29 cellular contexts compared by ENCODE assay signal in the genomic region with DNA sequence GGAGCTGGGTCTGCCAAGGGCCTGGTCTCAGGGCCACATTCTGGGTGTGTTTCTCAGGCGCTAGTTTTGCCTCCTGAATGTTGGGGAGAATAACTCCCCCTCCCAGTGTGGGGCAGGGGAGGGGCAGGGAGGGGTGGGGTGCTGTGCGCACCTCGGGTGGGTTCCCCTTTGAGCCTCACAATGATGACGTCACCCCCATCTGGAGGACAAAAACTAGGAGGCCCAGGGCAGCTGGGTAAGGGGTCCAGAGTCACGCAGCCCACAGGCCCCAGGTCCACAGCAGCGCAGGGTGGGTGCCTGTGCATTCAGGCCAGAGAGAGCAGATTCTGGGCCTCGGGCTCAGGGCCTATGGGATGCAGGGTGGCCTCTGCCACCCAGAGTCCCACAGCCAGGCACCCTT. TPM values are rescaled to one million over a fixed set of nuclear protein-coding genes. Genes with fewer than 3 reads are reported as not detected.
DNase-seq lines count a peak whose midpoint lies in the region; ATAC-seq, FAIRE-seq and TF ChIP-seq lines count a peak whose summit lies in the region.
"Had no signal": no experiment of that assay in that cellular context is flagged by ENCODE, and none has a peak within 500 bp of the region (broad histone marks: within the 10 kb centered on the region; RNA-seq: fewer than 3 reads in every experiment).

No MANE protein-coding gene starts in this region.

- no peaks in the 10 kb centered on the region for H3K36me3 Mint-ChIP-seq in stimulated activated effector memory CD8-positive, alpha-beta T cell treated with anti-CD3 and anti-CD28 coated beads, Interleukin-12 subunit alpha, Interleukin-12 subunit beta, amount 100 ng/mL, for 72 hours
- H3K36me3 Mint-ChIP-seq: CD14-positive monocyte; CD4-positive, alpha-beta memory T cell; CD4-positive, CD25-positive, alpha-beta regulatory T cell; CD8-positive, alpha-beta memory T cell had no signal

- BruUV-seq in K562 (replicated peaks; lab: Mats Ljungman, UMichigan): no TSS peak

- H3K79me1 ChIP-seq in neuronal stem cell (ENCODE audit: low read depth, low read length): no peaks in the 10 kb centered on the region

- peaks cover 0 to 5% of the 10 kb centered on the region in 2 experiments; a peak in 1 of 5 replicates for H3K4me1 ChIP-seq in K562 (replicated peaks in 1 of 2; ENCODE audit: control insufficient read depth in 2 of 2, insufficient read depth in 2 of 2, low read length in 2 of 2)
- H3K4me1 ChIP-seq in neuronal stem cell (ENCODE audit: control insufficient read depth in 2 of 2, insufficient read depth in 1 of 2, low read depth in 1 of 2, low read length in 2 of 2): peaks cover 0 to 11% of the 10 kb centered on the region in 2 donors
- H3K4me1 ChIP-seq: BE2C had no signal

- POLR2A ChIA-PET in K562 (lab: Yijun Ruan, JAX): interaction anchor here (0.5 to 0.6 kb wide), 3 partner anchors 21 to 1493 kb away, joined by 3 read pairs; no protein-coding TSS in a partner anchor

- H3K9ac ChIP-seq in K562 (ENCODE audit: insufficient read depth in 1 of 2, low read depth in 2 of 2, low read length in 2 of 2) (no peak overlapping the region), neuronal stem cell (ENCODE audit: low read depth, low read length, poor library complexity) (no peak overlapping the region)
- H3K9ac ChIP-seq: BLaER1 had no signal

- H3K79me2 ChIP-seq in K562 (ENCODE audit: control insufficient read depth, insufficient read depth, low read length): no peaks in the 10 kb centered on the region

- H3K27me3 Mint-ChIP-seq in stimulated activated naive CD8-positive, alpha-beta T cell treated with anti-CD3 and anti-CD28 coated beads, Interleukin-15, amount 100 ng/mL, for 72 hours: peaks cover 81% of the 10 kb centered on the region

- H3K4me3 ChIP-seq in K562 (no peak overlapping the region), neuronal stem cell (ENCODE audit: low read length in 2 of 2) (no peak overlapping the region)
- H3K4me3 ChIP-seq: BLaER1, GM12878 had no signal

- H3K27me3 ChIP-seq in K562 (ENCODE audit: control insufficient read depth in 2 of 2, insufficient read depth in 2 of 2, low read length in 2 of 2) (peaks cover 0 to 21% of the 10 kb centered on the region in 2 experiments; a peak in 4 of 5 replicates), neuronal stem cell (ENCODE audit: control insufficient read depth in 3 of 3, insufficient read depth in 3 of 3, low read depth in 1 of 3, low read length in 3 of 3) (peaks cover 36 to 70% (median 69%) of the 10 kb centered on the region in 3 experiments)

- no peak overlapping the region for H3K27ac ChIP-seq in K562 (ENCODE audit: extremely low read depth, low read depth, low read length)
- H3K27ac ChIP-seq in neuronal stem cell (replicated peaks; ENCODE audit: low read length): no peak overlapping the region
- H3K27ac ChIP-seq: BLaER1 had no signal

- H3K27ac Mint-ChIP-seq in stimulated activated naive CD8-positive, alpha-beta T cell treated with anti-CD3 and anti-CD28 coated beads, Interleukin-15, amount 100 ng/mL, for 72 hours: no peak overlapping the region
- H3K27ac Mint-ChIP-seq in stimulated activated effector memory CD8-positive, alpha-beta T cell treated with anti-CD3 and anti-CD28 coated beads, Interleukin-12 subunit alpha, Interleukin-12 subunit beta, amount 100 ng/mL, for 72 hours: no peak overlapping the region
- H3K27ac Mint-ChIP-seq: CD14-positive monocyte; CD4-positive, alpha-beta memory T cell; CD4-positive, CD25-positive, alpha-beta regulatory T cell; CD8-positive, alpha-beta memory T cell had no signal

- no peak overlapping the region for H2AFZ ChIP-seq in K562 (ENCODE audit: low read depth, low read length)
- no peak overlapping the region for H2AFZ ChIP-seq in neuronal stem cell (ENCODE audit: low read length)

- TF ChIP-seq EP300 in K562 (IDR thresholded peaks at IDR 0.05; ENCODE audit: low read length): no peak

- no peak overlapping the region for H2BK120ac ChIP-seq in neuronal stem cell (ENCODE audit: low read depth, low read length)

- no peak for TF ChIP-seq RAD21 in K562 (CRISPR knock-in tag; conservative IDR thresholded peaks at IDR 0.05 in 1 of 2, IDR thresholded peaks at IDR 0.05 in 1 of 2)

- in situ Hi-C loops in K562 (cut with MboI): no loop called here

- CTCF ChIA-PET in K562 (lab: Yijun Ruan, JAX; ENCODE audit: low intra/inter-chr PET ratio): no interaction called here

- no peaks in the 10 kb centered on the region for H3K9me3 ChIP-seq in K562 (replicated peaks; ENCODE audit: control insufficient read depth, insufficient read depth, low read depth, low read length)
- H3K9me3 ChIP-seq in neuronal stem cell (replicated peaks in 1 of 2; ENCODE audit: control insufficient read depth in 2 of 2, insufficient read depth in 1 of 2, low read depth in 1 of 2, low read length in 2 of 2): peaks cover 0 to 3% of the 10 kb centered on the region in 2 donors
- H3K9me3 ChIP-seq: BE2C had no signal

- ATAC-seq in stimulated activated naive CD8-positive, alpha-beta T cell treated with anti-CD3 and anti-CD28 coated beads, Interleukin-15, amount 100 ng/mL, for 72 hours: peak; percentile 13
- no peak for ATAC-seq in stimulated activated naive CD8-positive, alpha-beta T cell treated with anti-CD3 and anti-CD28 coated beads, Interleukin-15, Interleukin-2, amounts not matched to agents 100 U/mL and 50 U/mL, for 24 hours
- no peak for ATAC-seq in K562
- no peak for ATAC-seq in stimulated activated effector memory CD8-positive, alpha-beta T cell treated with anti-CD3 and anti-CD28 coated beads, Interleukin-12 subunit alpha, Interleukin-12 subunit beta, amount 100 ng/mL, for 72 hours
- no peak for ATAC-seq in HG03342 (IDR thresholded peaks at IDR 0.05; ENCODE audit: unreplicated experiment)
- ATAC-seq: GM12878 had no signal

- no peaks in the 10 kb centered on the region for H3K9me1 ChIP-seq in K562 (ENCODE audit: control insufficient read depth, insufficient read depth, low read length)

- no peak for FAIRE-seq in K562 (lab: Jason Lieb, UNC)
- FAIRE-seq: A204.1, GM12878, GM12892, GM18507 had no signal

- TF ChIP-seq POLR2A in K562 (conservative IDR thresholded peaks at IDR 0.05): no peak

- H3K23ac ChIP-seq in neuronal stem cell (ENCODE audit: low read depth, low read length, poor library complexity): no peak overlapping the region

- no peak overlapping the region for H3K4me2 ChIP-seq in K562 (ENCODE audit: insufficient read depth, low read length)
- H3K4me2 ChIP-seq in neuronal stem cell (ENCODE audit: insufficient read depth, low read length, poor library complexity, severe bottlenecking): no peak overlapping the region
- H3K4me2 ChIP-seq: BLaER1 had no signal

- H3K18ac ChIP-seq in neuronal stem cell (ENCODE audit: low read length): peak overlapping the region; percentile 11

- peaks cover 9% of the 10 kb centered on the region for H3K4me1 Mint-ChIP-seq in stimulated activated naive CD8-positive, alpha-beta T cell treated with anti-CD3 and anti-CD28 coated beads, Interleukin-15, amount 100 ng/mL, for 72 hours
- no peaks in the 10 kb centered on the region for H3K4me1 Mint-ChIP-seq in stimulated activated effector memory CD8-positive, alpha-beta T cell treated with anti-CD3 and anti-CD28 coated beads, Interleukin-12 subunit alpha, Interleukin-12 subunit beta, amount 100 ng/mL, for 72 hours
- H3K4me1 Mint-ChIP-seq: CD14-positive monocyte; CD4-positive, CD25-positive, alpha-beta regulatory T cell had no signal

- 0% methylated on average over 5 of the region's 7 CpGs for WGBS in K562 (ENCODE audit: insufficient coverage, low coverage, missing lambda C conversion rate)
- no CpG with 5 or more reads among the region's 7 CpGs for WGBS in neuronal stem cell (ENCODE audit: extremely low coverage in 2 of 2, insufficient read length in 2 of 2, insufficient replicate concordance in 1 of 2), 2 donors

- no peak overlapping the region for H3K4ac ChIP-seq in neuronal stem cell (ENCODE audit: low read length)

- no peaks in the 10 kb centered on the region; the same call in 1 of the 2 replicates for H4K20me1 ChIP-seq in K562 (replicated peaks; ENCODE audit: control insufficient read depth, insufficient read depth, low read length)

- H2BK15ac ChIP-seq in neuronal stem cell (ENCODE audit: low read length): no peak overlapping the region

- H2BK5ac ChIP-seq in neuronal stem cell (ENCODE audit: low read length): no peak overlapping the region

- H4K8ac ChIP-seq in neuronal stem cell (ENCODE audit: low read depth, low read length): no peak overlapping the region

- no peak overlapping the region for H2BK12ac ChIP-seq in neuronal stem cell (ENCODE audit: low read length)

- intact Hi-C loops in K562 (cut with micrococcal nuclease): no loop called here

- no peak overlapping the region for H4K91ac ChIP-seq in neuronal stem cell (ENCODE audit: low read depth, low read length, poor library complexity)

- H3K4me3 Mint-ChIP-seq in stimulated activated naive CD8-positive, alpha-beta T cell treated with anti-CD3 and anti-CD28 coated beads, Interleukin-15, amount 100 ng/mL, for 72 hours: no peak overlapping the region
- no peak overlapping the region for H3K4me3 Mint-ChIP-seq in stimulated activated effector memory CD8-positive, alpha-beta T cell treated with anti-CD3 and anti-CD28 coated beads, Interleukin-12 subunit alpha, Interleukin-12 subunit beta, amount 100 ng/mL, for 72 hours
- H3K4me3 Mint-ChIP-seq: CD4-positive, alpha-beta memory T cell; CD4-positive, CD25-positive, alpha-beta regulatory T cell had no signal

- DNase-seq in stimulated activated naive CD8-positive, alpha-beta T cell treated with anti-CD3 and anti-CD28 coated beads, Interleukin-15, amount 100 ng/mL, for 72 hours: no peak
- no peak for DNase-seq in stimulated activated naive CD8-positive, alpha-beta T cell treated with anti-CD3 and anti-CD28 coated beads, Interleukin-15, Interleukin-2, amounts not matched to agents 100 U/mL and 50 U/mL, for 24 hours
- DNase-seq in K562 (ENCODE audit: extremely low read depth in 1 of 4, low spot score in 3 of 4) (no peak), neuronal stem cell (ENCODE audit: low spot score) (no peak)
- no peak for DNase-seq in stimulated activated effector memory CD8-positive, alpha-beta T cell treated with anti-CD3 and anti-CD28 coated beads, Interleukin-12 subunit alpha, Interleukin-12 subunit beta, amount 100 ng/mL, for 72 hours (ENCODE audit: low spot score in 2 of 2)
- DNase-seq: 8988T; ACHN; BE2C; C1 segment of cervical spinal cord; CD4-positive, alpha-beta memory T cell; CD4-positive, CD25-positive, alpha-beta regulatory T cell; CD8-positive, alpha-beta memory T cell; COR-L47; DMS 273 treated with DMSO at 0.1 percent for 48 hours; DMS153; DMS53; DMS79; DND-41; EL; GDM1 had no signal

- H3K9me3 Mint-ChIP-seq in stimulated activated naive CD8-positive, alpha-beta T cell treated with anti-CD3 and anti-CD28 coated beads, Interleukin-15, amount 100 ng/mL, for 72 hours: no peaks in the 10 kb centered on the region
- H3K9me3 Mint-ChIP-seq in stimulated activated effector memory CD8-positive, alpha-beta T cell treated with anti-CD3 and anti-CD28 coated beads, Interleukin-12 subunit alpha, Interleukin-12 subunit beta, amount 100 ng/mL, for 72 hours: no peaks in the 10 kb centered on the region
- H3K9me3 Mint-ChIP-seq: CD4-positive, alpha-beta memory T cell had no signal

- H3K36me3 ChIP-seq in K562 (ENCODE audit: control insufficient read depth, insufficient read depth, low read length) (no peaks in the 10 kb centered on the region), neuronal stem cell (replicated peaks in 1 of 2; ENCODE audit: control insufficient read depth in 2 of 2, insufficient read depth in 2 of 2, low read length in 2 of 2) (no peaks in the 10 kb centered on the region)
- H3K36me3 ChIP-seq: BE2C, BLaER1 had no signal

- no peak for TF ChIP-seq CTCF in K562 (IDR thresholded peaks at IDR 0.05 in 2 of 3, conservative IDR thresholded peaks at IDR 0.05 in 1 of 3; ENCODE audit: insufficient read depth in 2 of 3, low read depth in 1 of 3, low read length in 3 of 3)

- H2AK5ac ChIP-seq in neuronal stem cell (ENCODE audit: low read depth, low read length): peak overlapping the region; percentile 70

- H3K14ac ChIP-seq in neuronal stem cell (ENCODE audit: low read length): no peak overlapping the region

RNA-seq across cellular contexts. Expression of a gene that starts 23.7 kb away (rescaled TPM):
- not detected in 2 replicates for total RNA-seq in K562 (2011; cell fraction: chromatin; rRNA removed; ENCODE audit: low replicate concordance)
- not detected in 2 replicates for total RNA-seq in K562 (2011; cell fraction: nucleolus; rRNA removed)
- not detected in 2 replicates for total RNA-seq in K562 (2011; cell fraction: nucleoplasm; rRNA removed)
- total RNA-seq in K562 (2014; rRNA removed) (not detected in 2 replicates), K562 (2014; rRNA removed; fragmentation: Illumina TruSeq; extraction: Trizol) (not detected in 2 replicates), K562 (2015; rRNA removed; fragmentation: Illumina TruSeq; extraction: Trizol) (not detected in 2 replicates), K562 (2021) (not detected in 2 replicates)
- polyA plus RNA-seq in K562 (2011; rRNA removed) (not detected in 2 replicates), K562 (2014; fragmentation: Illumina TruSeq; extraction: Trizol) (not detected in 2 replicates), K562 (2014; fragmentation: Nextera tagmentation; extraction: Ambion mirVana) (not detected), K562 (2014; rRNA removed) (not detected in 2 replicates)
- polyA plus RNA-seq in K562 (2011; cell fraction: cytosol; rRNA removed): not detected in 2 replicates
- polyA plus RNA-seq in K562 (2011; cell fraction: nucleus; rRNA removed): not detected in 2 replicates
- not detected in 2 replicates for polyA plus RNA-seq in K562 (2012)
- not detected in 2 replicates for polyA minus RNA-seq in K562 (2011; rRNA and poly(A)+ RNA removed)
- not detected in 2 replicates for polyA minus RNA-seq in K562 (2011; cell fraction: cytosol; rRNA and poly(A)+ RNA removed)
- not detected in 2 replicates for polyA minus RNA-seq in K562 (2011; cell fraction: nucleus; rRNA and poly(A)+ RNA removed)
- polyA plus RNA-seq in neuronal stem cell (2013, experiment 1 of 2): 0.04 TPM
- polyA plus RNA-seq in neuronal stem cell (2013, experiment 2 of 2): 0.07 TPM
- total RNA-seq: CD4-positive, alpha-beta memory T cell; CD4-positive, CD25-positive, alpha-beta regulatory T cell; CD8-positive, alpha-beta memory T cell; G401; GM12878 had no signal
- polyA plus RNA-seq: AG04450; CD14-positive monocyte; CD4-positive, alpha-beta memory T cell; CD4-positive, CD25-positive, alpha-beta regulatory T cell; CD8-positive, alpha-beta memory T cell; GM12878 had no signal
